In the genomic region with DNA sequence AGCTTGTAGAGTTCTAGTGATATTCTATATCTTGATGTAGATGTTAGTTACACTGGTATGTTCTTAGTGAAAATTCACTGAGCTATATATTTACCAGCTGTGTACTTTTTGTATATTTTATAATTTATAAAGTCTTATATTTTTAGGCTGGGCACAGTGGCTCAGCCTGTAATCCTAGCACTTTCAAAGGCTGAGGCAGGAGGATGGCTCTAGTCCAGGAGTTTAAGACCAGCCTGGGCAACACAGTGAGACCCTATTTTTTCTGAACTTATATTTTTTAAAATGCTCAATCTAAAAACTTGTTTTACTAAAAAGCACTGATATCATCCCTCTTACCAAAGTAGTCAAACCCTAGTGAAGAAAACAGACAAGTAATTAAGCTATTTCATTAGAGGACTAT, we compare ENCODE assay signal across 14 cellular contexts. TPM values are rescaled to one million over a fixed set of nuclear protein-coding genes. Genes with fewer than 3 reads are reported as not detected.
A peak's percentile ranks its signal among the peaks of the same experiment; 100 is the strongest.
DNase-seq lines count a peak whose midpoint lies in the region; ATAC-seq and TF ChIP-seq lines count a peak whose summit lies in the region.
"Had no signal": no experiment of that assay in that cellular context is flagged by ENCODE, and none has a peak within 500 bp of the region (broad histone marks: within the 10 kb centered on the region; RNA-seq: fewer than 3 reads in every experiment).

No MANE protein-coding gene starts in this region.

- ATAC-seq in psoas muscle = no peak
- ATAC-seq in GM21825 (IDR thresholded peaks at IDR 0.05; ENCODE audit: unreplicated experiment) = no peak
- ATAC-seq in left lobe of liver = no peak
- ATAC-seq: HCT116, HepG2 had no signal

- no peaks in the 10 kb centered on the region for H3K36me3 ChIP-seq in GM23248 (ENCODE audit: low read depth)
- no peaks in the 10 kb centered on the region for H3K36me3 ChIP-seq in Loucy (ENCODE audit: insufficient read depth, low read length)
- no peaks in the 10 kb centered on the region for H3K36me3 ChIP-seq in mesenchymal stem cell (ENCODE audit: control insufficient read depth in 1 of 2, insufficient read depth in 2 of 2, low read depth in 1 of 2, low read length in 2 of 2)
- no peaks in the 10 kb centered on the region for H3K36me3 ChIP-seq in psoas muscle (ENCODE audit: insufficient read depth in 1 of 2, low read depth in 1 of 2)
- H3K36me3 ChIP-seq: BE2C had no signal

- H3F3A ChIP-seq in GM23248 (ENCODE audit: insufficient read depth) (peaks cover 8% of the 10 kb centered on the region; the same call in 1 of the 2 replicates), Loucy (ENCODE audit: low read depth) (no peaks in the 10 kb centered on the region)

- no peaks in the 10 kb centered on the region for H3K27me3 ChIP-seq in GM23248 (replicated peaks; ENCODE audit: insufficient read depth)
- no peaks in the 10 kb centered on the region for H3K27me3 ChIP-seq in Loucy (ENCODE audit: insufficient read depth, low read length, poor library complexity, severe bottlenecking)
- no peaks in the 10 kb centered on the region for H3K27me3 ChIP-seq in mesenchymal stem cell (ENCODE audit: control insufficient read depth in 1 of 2, insufficient read depth in 1 of 2, low read length in 2 of 2)
- H3K27me3 ChIP-seq in psoas muscle (ENCODE audit: insufficient read depth in 3 of 3, low read length in 2 of 3) = no peaks in the 10 kb centered on the region
- H3K27me3 ChIP-seq: BE2C had no signal

- H3K4ac ChIP-seq in mesenchymal stem cell (ENCODE audit: low read depth in 1 of 2, low read length in 2 of 2) = no peak overlapping the region

- H4K20me1 ChIP-seq in GM23248 (ENCODE audit: insufficient read depth) (0 out of 2 replicates have a peak, but pooled peaks cover 13% of the 10 kb centered on the region), Loucy (ENCODE audit: insufficient read depth, low read length, poor library complexity, severe bottlenecking) (peaks cover 41% of the 10 kb centered on the region)

- H3K4me2 ChIP-seq in GM23248 (ENCODE audit: unreplicated experiment) (no peak overlapping the region), Loucy (ENCODE audit: low read depth, low read length, poor library complexity, severe bottlenecking) (peak overlapping the region; percentile 83), mesenchymal stem cell (ENCODE audit: low read length, poor library complexity, severe bottlenecking) (no peak overlapping the region)

- TF ChIP-seq CTCF in Loucy (conservative IDR thresholded peaks at IDR 0.05; ENCODE audit: low read length) (no peak), psoas muscle (IDR thresholded peaks at IDR 0.05) (no peak)

- no peak overlapping the region for H2AK5ac ChIP-seq in mesenchymal stem cell (ENCODE audit: low read length, severe bottlenecking)

- H3K9me2 ChIP-seq in GM23248 (ENCODE audit: insufficient read depth) (no peaks in the 10 kb centered on the region), Loucy (replicated peaks; ENCODE audit: low read depth, low read length) (no peaks in the 10 kb centered on the region)

- no peak overlapping the region for H2BK12ac ChIP-seq in mesenchymal stem cell (ENCODE audit: low read length in 2 of 2)

- no peak overlapping the region for H2BK120ac ChIP-seq in mesenchymal stem cell (ENCODE audit: low read depth, low read length)

- H4K91ac ChIP-seq in mesenchymal stem cell (ENCODE audit: low read length) = no peak overlapping the region

- no peaks in the 10 kb centered on the region for H3K9me3 ChIP-seq in GM23248 (ENCODE audit: low read depth)
- no peaks in the 10 kb centered on the region for H3K9me3 ChIP-seq in Loucy (ENCODE audit: insufficient read depth, low read depth, low read length)
- H3K9me3 ChIP-seq in mesenchymal stem cell (ENCODE audit: control insufficient read depth, low read length) = no peaks in the 10 kb centered on the region
- H3K9me3 ChIP-seq in psoas muscle = no peaks in the 10 kb centered on the region
- H3K9me3 ChIP-seq: BE2C had no signal

- H3K23ac ChIP-seq in mesenchymal stem cell (ENCODE audit: low read length in 2 of 2) = no peak overlapping the region

- intact Hi-C loops in psoas muscle (cut with DNase I) = no loop called here

- H3K79me2 ChIP-seq in GM23248 (ENCODE audit: insufficient read depth) (peaks cover 95% of the 10 kb centered on the region), Loucy (ENCODE audit: insufficient read depth, low read length) (peaks cover 91% of the 10 kb centered on the region)

- H3K18ac ChIP-seq in mesenchymal stem cell (ENCODE audit: low read depth in 1 of 2, low read length in 2 of 2) = no peak overlapping the region

- H3K27ac ChIP-seq in GM23248 (0 out of 2 replicates have a peak overlapping the region, but pooled peaks have one; percentile 36), mesenchymal stem cell (ENCODE audit: low read length, poor library complexity, severe bottlenecking) (no peak overlapping the region), psoas muscle (peak overlapping the region; percentile 69)
- H3K27ac ChIP-seq: C4-2B had no signal

- H3K4me1 ChIP-seq in GM23248 (ENCODE audit: insufficient read depth) (peaks cover 24% of the 10 kb centered on the region), Loucy (ENCODE audit: insufficient read depth, low read length, poor library complexity, severe bottlenecking) (peaks cover 47% of the 10 kb centered on the region), mesenchymal stem cell (ENCODE audit: control insufficient read depth, insufficient read depth, low read depth, low read length) (no peaks in the 10 kb centered on the region), psoas muscle (peaks cover 58% of the 10 kb centered on the region)
- H3K4me1 ChIP-seq: BE2C had no signal

- H3K4me3 ChIP-seq in GM23248 (no peak overlapping the region), Loucy (ENCODE audit: low read length, poor library complexity, severe bottlenecking) (peak overlapping the region; percentile 96), mesenchymal stem cell (ENCODE audit: insufficient read depth in 1 of 2, low read depth in 1 of 2, low read length in 2 of 2) (no peak overlapping the region), psoas muscle (no peak overlapping the region)

- no peak overlapping the region for H4K8ac ChIP-seq in mesenchymal stem cell (ENCODE audit: low read length)

- peaks cover 8% of the 10 kb centered on the region for H3K79me1 ChIP-seq in mesenchymal stem cell (replicated peaks; ENCODE audit: low read length, poor library complexity, severe bottlenecking)

- DNase-seq in GM23248 (no peak), mesenchymal stem cell (no peak), psoas muscle (no peak), cortex of kidney (lab: John Stamatoyannopoulos, UW) (no peak), left lobe of liver (ENCODE audit: low spot score) (no peak)
- DNase-seq in effector CD8-positive, alpha-beta T cell (lab: John Stamatoyannopoulos, UW) = no peak
- DNase-seq: BE2C; CD4-positive, alpha-beta memory T cell; DND-41 had no signal

- no peak overlapping the region for H3K9ac ChIP-seq in GM23248
- H3K9ac ChIP-seq in Loucy (ENCODE audit: low read depth, low read length, poor library complexity, severe bottlenecking) = peak overlapping the region; percentile 68
- H3K9ac ChIP-seq in mesenchymal stem cell (ENCODE audit: low read length) = peak overlapping the region; percentile 36

- no peak overlapping the region for H2BK15ac ChIP-seq in mesenchymal stem cell (ENCODE audit: low read depth, poor library complexity, severe bottlenecking)

- no peak overlapping the region for H2BK5ac ChIP-seq in mesenchymal stem cell (ENCODE audit: low read depth, low read length, poor library complexity, severe bottlenecking)

- no peak overlapping the region for H3K14ac ChIP-seq in mesenchymal stem cell (ENCODE audit: low read length in 2 of 2)

- in situ Hi-C loops in GM23248 (cut with MboI) = no loop called here

- H2AFZ ChIP-seq in GM23248 = no peak overlapping the region
- H2AFZ ChIP-seq in Loucy (ENCODE audit: low read length) = no peak overlapping the region
- no peak overlapping the region for H2AFZ ChIP-seq in mesenchymal stem cell (ENCODE audit: low read depth, low read length)

RNA-seq across cellular contexts. Expression of a gene that starts 5.1 kb away (rescaled TPM):
- total RNA-seq in GM23248 (2014; rRNA removed; shearing (Covaris generic)) = 20.4 and 22.6 TPM in 2 replicates
- polyA plus RNA-seq in GM23248 (2016; fragmentation: Nextera tagmentation; extraction: Ambion mirVana) = 10.6 and 11.2 TPM in 2 replicates
- polyA plus RNA-seq in mesenchymal stem cell (2013, experiment 1 of 2) = 6.6 TPM
- 6.3 TPM for polyA plus RNA-seq in mesenchymal stem cell (2013, experiment 2 of 2)
- 10 to 100 TPM; 23.0 to 28.4 (median 25.9) TPM for total RNA-seq in psoas muscle
- polyA plus RNA-seq in psoas muscle = 1 to 10 TPM; 3.4 to 8.3 (median 3.6) TPM
- total RNA-seq in left lobe of liver = 9.3 TPM

RNA-seq across cellular contexts. Expression of a gene that starts 5.4 kb away (rescaled TPM):
- total RNA-seq in GM23248 (2014; rRNA removed; shearing (Covaris generic)) = 2.5 and 2.8 TPM in 2 replicates
- polyA plus RNA-seq in GM23248 (2016; fragmentation: Nextera tagmentation; extraction: Ambion mirVana) (3.8 and 4.0 TPM in 2 replicates), psoas muscle (1 to 10 TPM; 1.5 to 3.3 (median 2.3) TPM)
- 1.8 TPM for polyA plus RNA-seq in mesenchymal stem cell (2013, experiment 1 of 2)
- polyA plus RNA-seq in mesenchymal stem cell (2013, experiment 2 of 2) = 1.7 TPM
- total RNA-seq in psoas muscle (1 to 10 TPM; 3.1 to 5.0 (median 4.3) TPM), left lobe of liver (1.6 TPM)
